19 cellular contexts compared by ENCODE assay signal in genomic region chrX:698246-698645, GRCh38.
"Had no signal": no experiment of that assay in that cellular context is flagged by ENCODE, and none has a peak within 500 bp of the region (broad histone marks: within the 10 kb centered on the region; RNA-seq: fewer than 3 reads in every experiment).

No MANE protein-coding gene starts in this region.

- H3K27me3 Mint-ChIP-seq: T-helper 17 cell had no signal

- DNase-seq: activated CD4-positive, alpha-beta T cell treated with anti-CD3 and anti-CD28 coated beads, Interleukin-2, amount 50 U/mL, for 4 hours; activated T-cell treated with anti-CD3 and anti-CD28 coated beads, Interleukin-2, amount 50 U/mL, for 1 hour; brain microvascular endothelial cell; cerebellar nuclear complex; dorsolateral prefrontal cortex; mammary epithelial cell; mucosa of descending colon; nucleus accumbens; stimulated activated CD4-positive, alpha-beta T cell treated with anti-CD3 and anti-CD28 coated beads, Interleukin-2, amount 100 ng/mL, for 24 hours; stimulated activated naive CD4-positive, alpha-beta T cell; T-helper 17 cell; upper lobe of left lung had no signal

- H3K4me3 Mint-ChIP-seq: natural killer cell treated with Interleukin-12 subunit alpha and Interleukin-12 subunit beta and Interleukin-15 and Interleukin-18, amount 100 ng/mL, for 72 hours; T-helper 17 cell had no signal

- H3K9me3 ChIP-seq: prostate gland had no signal

- H3K9me3 Mint-ChIP-seq: natural killer cell treated with Interleukin-12 subunit alpha and Interleukin-12 subunit beta and Interleukin-15 and Interleukin-18, amount 100 ng/mL, for 72 hours had no signal

- H3K36me3 ChIP-seq: brain microvascular endothelial cell, esophagus muscularis mucosa, prostate gland, upper lobe of left lung had no signal

- H3K4me1 ChIP-seq: esophagus muscularis mucosa, prostate gland, upper lobe of left lung had no signal

- H3K27ac Mint-ChIP-seq: activated naive CD4-positive, alpha-beta T cell treated with anti-CD3 and anti-CD28 coated beads, Interleukin-2, amount 50 U/mL, for 72 hours; natural killer cell treated with Interleukin-12 subunit alpha and Interleukin-12 subunit beta and Interleukin-15 and Interleukin-18, amount 100 ng/mL, for 72 hours; T-helper 17 cell had no signal

- H3K27me3 ChIP-seq: brain microvascular endothelial cell, upper lobe of left lung had no signal

- H3K4me1 Mint-ChIP-seq: T-helper 17 cell had no signal

- H3K27ac ChIP-seq: brain microvascular endothelial cell, dorsolateral prefrontal cortex, esophagus muscularis mucosa, prostate gland, upper lobe of left lung had no signal

- H3K4me3 ChIP-seq: dorsolateral prefrontal cortex, esophagus muscularis mucosa, mucosa of descending colon, prostate gland, upper lobe of left lung had no signal

- ATAC-seq: activated CD4-positive, CD25-positive, alpha-beta regulatory T cell treated with anti-CD3 and anti-CD28 coated beads, Interleukin-2, amount 50 U/mL, for 24 hours; activated naive CD4-positive, alpha-beta T cell treated with anti-CD3 and anti-CD28 coated beads, Interleukin-2, amount 50 U/mL, for 72 hours; left lobe of liver; mucosa of descending colon; natural killer cell treated with Interleukin-12 subunit alpha and Interleukin-12 subunit beta and Interleukin-15 and Interleukin-18, amount 100 ng/mL, for 72 hours; sciatic nerve; T-helper 17 cell had no signal
